In the genomic region with DNA sequence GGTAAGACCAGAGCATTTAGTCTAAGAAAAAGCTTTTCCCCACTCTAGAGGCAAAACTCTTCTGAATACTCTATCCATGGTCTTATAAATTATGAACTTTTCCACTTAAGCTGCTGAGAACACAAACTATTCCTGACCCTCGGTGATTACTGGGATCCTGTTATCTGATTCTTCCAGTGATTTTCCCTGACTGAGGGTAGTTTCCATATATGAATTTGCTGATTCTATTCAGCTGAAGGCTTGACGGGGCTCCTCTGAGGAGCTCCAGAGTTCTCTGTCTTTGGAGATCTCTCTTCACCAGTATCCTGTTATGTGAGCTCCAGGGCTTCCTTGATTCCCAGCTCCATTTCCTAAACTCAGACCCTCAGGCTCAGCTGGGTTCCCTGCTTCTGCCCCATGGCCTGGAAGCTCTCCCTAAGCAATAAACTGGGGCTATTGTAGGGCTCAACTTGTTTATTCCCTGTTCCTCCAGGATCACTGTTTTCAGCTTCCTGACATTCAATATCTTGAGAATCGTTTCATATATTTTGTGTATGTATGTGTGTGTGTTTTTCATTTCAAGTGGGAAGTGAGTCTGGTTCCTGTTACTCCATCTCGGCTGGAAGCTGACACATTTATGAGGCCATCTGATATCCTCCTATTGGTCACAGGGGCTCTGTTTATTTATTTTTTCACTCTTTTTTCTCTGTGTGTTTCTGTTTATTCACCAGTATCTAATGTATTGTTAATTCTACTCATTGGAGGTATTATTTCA, we compare ENCODE assay signal across 20 cellular contexts.
A peak's percentile ranks its signal among the peaks of the same experiment; 100 is the strongest.
DNase-seq lines count a peak whose midpoint lies in the region; ATAC-seq, FAIRE-seq and TF ChIP-seq lines count a peak whose summit lies in the region.
"Had no signal": no experiment of that assay in that cellular context is flagged by ENCODE, and none has a peak within 500 bp of the region (broad histone marks: within the 10 kb centered on the region; RNA-seq: fewer than 3 reads in every experiment).

No MANE protein-coding gene starts in this region.

- H2BK120ac ChIP-seq in mesendoderm (ENCODE audit: low read depth, low read length) = no peak overlapping the region

- DNase-seq in NCI-H2107 treated with DMSO at 0.1 percent for 48 hours (lab: John Stamatoyannopoulos, UW; ENCODE audit: unreplicated experiment) = peak; percentile 4
- DNase-seq in NCI-H2107 (lab: John Stamatoyannopoulos, UW) = no peak
- no peak for DNase-seq in K562 (ENCODE audit: extremely low read depth in 1 of 4, low spot score in 3 of 4)
- peak; percentile 31 for DNase-seq in mesendoderm
- DNase-seq in NCI-H1694 (lab: John Stamatoyannopoulos, UW) = no peak
- no peak for DNase-seq in activated CD4-positive, alpha-beta T cell treated with anti-CD3 and anti-CD28 coated beads for 4 hours
- no peak for DNase-seq in kidney
- DNase-seq in SHP77 treated with DMSO at 0.1 percent for 48 hours (lab: John Stamatoyannopoulos, UW) = no peak
- DNase-seq: 8988T; activated CD4-positive, alpha-beta T cell treated with anti-CD3 and anti-CD28 coated beads, Interleukin-2, amount 10 ng/mL, durations not matched to agents 7 days and 5 days; brain microvascular endothelial cell; left ventricle myocardium inferior; NCI-H1417; NCI-H226; right lobe of liver; stimulated activated naive CD4-positive, alpha-beta T cell; thyroid gland had no signal

- intact Hi-C loops in K562 (cut with micrococcal nuclease) = no loop called here
- intact Hi-C loops in kidney (cut with DNase I) = no loop called here

- ATAC-seq in K562 = no peak
- ATAC-seq: GM23338, right lobe of liver had no signal

- CTCF ChIA-PET in K562 (lab: Yijun Ruan, JAX; ENCODE audit: low intra/inter-chr PET ratio) = no interaction called here

- no peak overlapping the region for H3K23ac ChIP-seq in mesendoderm (ENCODE audit: low read length)

- TF ChIP-seq CTCF in K562 (IDR thresholded peaks at IDR 0.05 in 2 of 3, conservative IDR thresholded peaks at IDR 0.05 in 1 of 3; ENCODE audit: insufficient read depth in 2 of 3, low read depth in 1 of 3, low read length in 3 of 3) (no peak), kidney (IDR thresholded peaks at IDR 0.05; ENCODE audit: borderline replicate concordance, extremely low read depth, insufficient read depth) (no peak)

- POLR2A ChIA-PET in K562 (lab: Yijun Ruan, JAX) = interaction anchor here (0.6 to 1.5 kb wide), 3 partner anchors 9 to 31 kb away, joined by 3 to 4 read pairs (median 3); no protein-coding TSS in a partner anchor

- H3K9me3 ChIP-seq in K562 (replicated peaks; ENCODE audit: control insufficient read depth, insufficient read depth, low read depth, low read length) (no peaks in the 10 kb centered on the region), kidney (ENCODE audit: control insufficient read depth in 1 of 2, low read length in 2 of 2) (peaks cover 0 to 2% of the 10 kb centered on the region in 2 donors)
- H3K9me3 ChIP-seq: thyroid gland had no signal

- in situ Hi-C loops in K562 (cut with MboI) = no loop called here

- FAIRE-seq in K562 (lab: Jason Lieb, UNC) (no peak), kidney (lab: Jason Lieb, UNC) (no peak)
- FAIRE-seq: G401.6 had no signal

- no peaks in the 10 kb centered on the region for H3K79me1 ChIP-seq in mesendoderm (ENCODE audit: low read length)

- no peak overlapping the region for H3K4ac ChIP-seq in mesendoderm (ENCODE audit: low read depth, low read length)

- H3K9me1 ChIP-seq in K562 (ENCODE audit: control insufficient read depth, insufficient read depth, low read length) = no peaks in the 10 kb centered on the region

- no peaks in the 10 kb centered on the region for H3K4me1 ChIP-seq in K562 (replicated peaks in 1 of 2; ENCODE audit: control insufficient read depth in 2 of 2, insufficient read depth in 2 of 2, low read length in 2 of 2)
- H3K4me1 ChIP-seq in mesendoderm (ENCODE audit: control insufficient read depth, low read depth, low read length) = no peaks in the 10 kb centered on the region
- no peaks in the 10 kb centered on the region for H3K4me1 ChIP-seq in kidney (ENCODE audit: control insufficient read depth in 1 of 2, insufficient read depth in 1 of 2, low read depth in 1 of 2, low read length in 2 of 2)
- H3K4me1 ChIP-seq: left ventricle myocardium inferior, right lobe of liver, thyroid gland had no signal

- H3K4me2 ChIP-seq in K562 (ENCODE audit: insufficient read depth, low read length) (no peak overlapping the region), mesendoderm (ENCODE audit: low read length) (no peak overlapping the region)
- H3K4me2 ChIP-seq: GM23338 had no signal

- no peak for TF ChIP-seq RAD21 in K562 (CRISPR knock-in tag; conservative IDR thresholded peaks at IDR 0.05 in 1 of 2, IDR thresholded peaks at IDR 0.05 in 1 of 2)

- 2% methylated on average over 4 of the region's 4 CpGs for WGBS in K562 (ENCODE audit: insufficient coverage, low coverage, missing lambda C conversion rate)
- no CpG with 5 or more reads among the region's 4 CpGs for WGBS in mesendoderm (ENCODE audit: extremely low coverage, insufficient coverage, low lambda C conversion rate)

- no peak overlapping the region for H2AFZ ChIP-seq in K562 (ENCODE audit: low read depth, low read length)
- H2AFZ ChIP-seq: GM23338 had no signal

- no peak overlapping the region for H3K18ac ChIP-seq in mesendoderm (ENCODE audit: low read length)

- H3K79me2 ChIP-seq in K562 (ENCODE audit: control insufficient read depth, insufficient read depth, low read length) = no peaks in the 10 kb centered on the region
- H3K79me2 ChIP-seq in mesendoderm (ENCODE audit: control insufficient read depth, insufficient read depth, low read length) = no peaks in the 10 kb centered on the region

- H3K36me3 ChIP-seq in K562 (ENCODE audit: control insufficient read depth, insufficient read depth, low read length) (no peaks in the 10 kb centered on the region), mesendoderm (ENCODE audit: control insufficient read depth, insufficient read depth, low read length) (no peaks in the 10 kb centered on the region), kidney (ENCODE audit: control insufficient read depth in 1 of 2, insufficient read depth in 2 of 2, low read length in 2 of 2) (no peaks in the 10 kb centered on the region)
- H3K36me3 ChIP-seq: brain microvascular endothelial cell, left ventricle myocardium inferior, right lobe of liver, thyroid gland had no signal

- H4K20me1 ChIP-seq in K562 (replicated peaks; ENCODE audit: control insufficient read depth, insufficient read depth, low read length) = no peaks in the 10 kb centered on the region

- TF ChIP-seq EP300 in K562 (IDR thresholded peaks at IDR 0.05; ENCODE audit: low read length) = no peak

- no peak overlapping the region for H2BK5ac ChIP-seq in mesendoderm (ENCODE audit: low read length)

- no peak overlapping the region for H3K27ac ChIP-seq in K562 (ENCODE audit: extremely low read depth, low read depth, low read length)
- no peak overlapping the region for H3K27ac ChIP-seq in mesendoderm (ENCODE audit: low read depth, low read length)
- H3K27ac ChIP-seq in kidney (ENCODE audit: low read depth in 2 of 2, low read length in 2 of 2) = no peak overlapping the region
- H3K27ac ChIP-seq: brain microvascular endothelial cell, left ventricle myocardium inferior, right lobe of liver, RWPE1, thyroid gland had no signal

- H3K4me3 ChIP-seq in K562 (no peak overlapping the region), mesendoderm (ENCODE audit: low read length) (no peak overlapping the region), kidney (ENCODE audit: low read length in 2 of 2) (no peak overlapping the region)
- H3K4me3 ChIP-seq: GM23338, left ventricle myocardium inferior, right lobe of liver, thyroid gland had no signal

- H3K27me3 ChIP-seq in K562 (ENCODE audit: control insufficient read depth in 2 of 2, insufficient read depth in 2 of 2, low read length in 2 of 2) (no peaks in the 10 kb centered on the region), mesendoderm (ENCODE audit: insufficient read depth, low read length, poor library complexity) (no peaks in the 10 kb centered on the region)
- H3K27me3 ChIP-seq: brain microvascular endothelial cell, right lobe of liver, thyroid gland had no signal

- H4K5ac ChIP-seq in mesendoderm (ENCODE audit: low read length) = no peak overlapping the region

- no peak overlapping the region for H3K56ac ChIP-seq in mesendoderm (ENCODE audit: low read length)

- H4K8ac ChIP-seq in mesendoderm (ENCODE audit: low read depth, low read length) = no peak overlapping the region

- H3K9ac ChIP-seq in K562 (ENCODE audit: insufficient read depth in 1 of 2, low read depth in 2 of 2, low read length in 2 of 2) (no peak overlapping the region), mesendoderm (ENCODE audit: low read length) (no peak overlapping the region), kidney (ENCODE audit: low read length in 2 of 2) (no peak overlapping the region)

- H2AK5ac ChIP-seq in mesendoderm (ENCODE audit: low read length) = no peak overlapping the region

- no peak for TF ChIP-seq POLR2A in K562 (conservative IDR thresholded peaks at IDR 0.05)

- BruUV-seq in K562 (replicated peaks; lab: Mats Ljungman, UMichigan) = no TSS peak

- H2BK15ac ChIP-seq in mesendoderm (replicated peaks; ENCODE audit: low read depth) = no peak overlapping the region

TF ChIP-seq in K562, 482 proteins besides CTCF, POLR2A, EP300 and RAD21:
- TF ChIP-seq, protein P1, sequence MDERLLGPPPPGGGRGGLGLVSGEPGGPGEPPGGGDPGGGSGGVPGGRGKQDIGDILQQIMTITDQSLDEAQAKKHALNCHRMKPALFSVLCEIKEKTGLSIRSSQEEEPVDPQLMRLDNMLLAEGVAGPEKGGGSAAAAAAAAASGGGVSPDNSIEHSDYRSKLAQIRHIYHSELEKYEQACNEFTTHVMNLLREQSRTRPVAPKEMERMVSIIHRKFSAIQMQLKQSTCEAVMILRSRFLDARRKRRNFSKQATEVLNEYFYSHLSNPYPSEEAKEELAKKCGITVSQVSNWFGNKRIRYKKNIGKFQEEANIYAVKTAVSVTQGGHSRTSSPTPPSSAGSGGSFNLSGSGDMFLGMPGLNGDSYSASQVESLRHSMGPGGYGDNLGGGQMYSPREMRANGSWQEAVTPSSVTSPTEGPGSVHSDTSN (CRISPR knock-in tag; IDR thresholded peaks at IDR 0.05; ENCODE audit: low read depth) = no peak
- TF ChIP-seq, protein P1 (tag; conservative IDR thresholded peaks at IDR 0.05; ENCODE audit: low read depth) = 0 out of 2 replicates have a peak, but pooled peaks have one; percentile 11
- no peak for TF ChIP-seq ZNF354B (CRISPR knock-in tag; IDR thresholded peaks at IDR 0.05)

Comparison
In these comparisons a context has a peak if more than half of its experiments do, and no peak if none do; other contexts are left out.
1. DNase-seq: peak in NCI-H2107 treated with DMSO at 0.1 percent for 48 hours (single experiment) and mesendoderm (single experiment); none in NCI-H2107 (single experiment), K562 (0 of 4), NCI-H1694 (single experiment), activated CD4-positive, alpha-beta T cell treated with anti-CD3 and anti-CD28 coated beads for 4 hours (0 of 2), kidney (single experiment) and SHP77 treated with DMSO at 0.1 percent for 48 hours (single experiment).